26 cellular contexts compared by ENCODE assay signal in genomic region chr22:47284360-47284759, GRCh38.
"Had no signal": no experiment of that assay in that cellular context is flagged by ENCODE, and none has a peak within 500 bp of the region (broad histone marks: within the 10 kb centered on the region; RNA-seq: fewer than 3 reads in every experiment).

No MANE protein-coding gene starts in this region.

- H3K79me2 ChIP-seq: parathyroid adenoma had no signal

- H3K36me3 ChIP-seq: neutrophil, ovary, right lobe of liver, sigmoid colon, stomach, thoracic aorta, thyroid gland, tibial nerve, upper lobe of left lung, vagina had no signal

- H2AFZ ChIP-seq: parathyroid adenoma had no signal

- H3K9me3 ChIP-seq: neutrophil, ovary, psoas muscle, right lobe of liver, sigmoid colon, stomach, thoracic aorta, thyroid gland, tibial nerve, upper lobe of left lung, vagina had no signal

- DNase-seq: naive B cell; nephron progenitor cell; nucleus accumbens; ovary; right cardiac atrium; sigmoid colon; small intestine; stimulated activated CD4-positive, alpha-beta T cell treated with anti-CD3 and anti-CD28 coated beads, Interleukin-15, amount 100 ng/mL, for 24 hours; stimulated activated CD4-positive, alpha-beta T cell treated with anti-CD3 and anti-CD28 coated beads, Interleukin-2, amount 100 ng/mL, for 24 hours; stimulated activated CD4-positive, alpha-beta T cell treated with anti-CD3 and anti-CD28 coated beads, Interleukin-2, amount 100 ng/mL, for 48 hours; stimulated activated CD4-positive, alpha-beta T cell treated with anti-CD3 and anti-CD28 coated beads, Interleukin-4, amount 100 ng/mL, for 24 hours; stimulated activated naive B cell treated with anti-CD40 and anti-IgM and Interleukin-4, amounts not matched to agents 10 μg/mL and 1 μg/mL and 100 μg/mL, for 72 hours; stimulated activated naive CD4-positive, alpha-beta T cell treated with Interleukin-2 at 50 U/mL for 16 hours; stomach; thyroid gland; trophoblast cell; upper lobe of left lung had no signal

- H3K4me1 ChIP-seq: parathyroid adenoma, psoas muscle, right lobe of liver, sigmoid colon, stomach, tibial nerve, upper lobe of left lung, vagina had no signal

- H3K27me3 ChIP-seq: neutrophil, ovary, right lobe of liver, thyroid gland, tibial nerve, upper lobe of left lung, vagina had no signal

- ATAC-seq: naive thymus-derived CD8-positive, alpha-beta T cell; psoas muscle; right cardiac atrium; right lobe of liver; stimulated activated effector memory CD8-positive, alpha-beta T cell treated with anti-CD3 and anti-CD28 coated beads, Interleukin-12 subunit alpha, Interleukin-12 subunit beta, amount 100 ng/mL, for 72 hours; stimulated activated naive B cell treated with anti-CD40 and anti-IgM and Interleukin-4, amounts not matched to agents 10 μg/mL and 1 μg/mL and 100 μg/mL, for 72 hours had no signal

- H3K27ac ChIP-seq: neutrophil, ovary, parathyroid adenoma, psoas muscle, right lobe of liver, sigmoid colon, stomach, thoracic aorta, thyroid gland, tibial nerve, upper lobe of left lung, vagina had no signal

- H3K4me3 ChIP-seq: ovary, psoas muscle, right lobe of liver, sigmoid colon, stomach, thoracic aorta, thyroid gland, tibial nerve, upper lobe of left lung, vagina had no signal
